12 cellular contexts compared by ENCODE assay signal in the genomic region with DNA sequence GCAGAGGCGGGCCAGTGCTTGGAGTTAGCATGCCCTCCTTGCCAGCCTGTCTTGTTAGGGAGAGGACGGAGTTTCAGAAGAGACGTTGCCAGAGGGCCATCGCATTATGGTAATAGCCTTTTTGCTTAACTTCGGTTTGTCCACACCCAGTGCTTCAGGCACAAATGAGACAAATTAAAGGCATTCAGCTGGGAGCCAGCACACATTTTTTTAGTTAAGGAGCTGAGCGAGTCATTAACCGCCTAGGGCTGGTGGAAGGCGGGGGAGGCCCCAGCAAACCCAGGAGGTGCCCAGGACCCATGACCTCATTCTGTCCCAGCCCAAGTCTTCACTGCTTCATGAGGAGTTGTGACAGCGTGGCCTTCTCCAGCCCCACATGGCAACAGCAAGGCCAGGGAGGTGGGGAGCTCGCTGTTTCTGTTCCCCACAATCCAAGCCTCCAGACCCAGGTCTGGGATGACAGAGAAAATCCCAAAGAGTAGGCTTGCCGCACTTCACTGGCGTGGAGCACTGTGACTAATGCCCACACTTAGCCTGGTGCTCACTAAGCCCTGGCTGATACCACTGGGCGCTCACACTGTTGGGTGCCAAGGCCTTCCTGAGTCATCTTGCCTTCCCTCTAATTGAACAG.
DNase-seq lines count a peak whose midpoint lies in the region; ATAC-seq, FAIRE-seq and TF ChIP-seq lines count a peak whose summit lies in the region.
"Had no signal": no experiment of that assay in that cellular context is flagged by ENCODE, and none has a peak within 500 bp of the region (broad histone marks: within the 10 kb centered on the region; RNA-seq: fewer than 3 reads in every experiment).

No MANE protein-coding gene starts in this region.

- peak overlapping the region; percentile 76 for H3K4me3 Mint-ChIP-seq in HFFc6
- H3K4me3 Mint-ChIP-seq in activated naive CD8-positive, alpha-beta T cell treated with anti-CD3 and anti-CD28 coated beads, Interleukin-2, amount 50 U/mL, for 24 hours = no peak overlapping the region
- H3K4me3 Mint-ChIP-seq: activated naive CD4-positive, alpha-beta T cell treated with anti-CD3 and anti-CD28 coated beads, Interleukin-2, amount 50 U/mL, for 24 hours had no signal

- TF ChIP-seq POLR2A in testis (IDR thresholded peaks at IDR 0.05) = no peak

- H3K27me3 Mint-ChIP-seq in HFFc6 (ENCODE audit: insufficient read depth) = peaks cover 6% of the 10 kb centered on the region; the same call in 1 of the 2 replicates
- peaks cover 20% of the 10 kb centered on the region for H3K27me3 Mint-ChIP-seq in activated naive CD8-positive, alpha-beta T cell treated with anti-CD3 and anti-CD28 coated beads, Interleukin-2, amount 50 U/mL, for 24 hours
- H3K27me3 Mint-ChIP-seq: activated naive CD4-positive, alpha-beta T cell treated with anti-CD3 and anti-CD28 coated beads, Interleukin-2, amount 50 U/mL, for 24 hours had no signal

- DNase-seq in ACHN (peak; percentile 57), HFFc6 (peak; percentile 86), left colon (peak in 1 of 2 donors; percentile 41), testis (no peak), D721Med (ENCODE audit: insufficient read length, low spot score) (no peak), medulla oblongata (ENCODE audit: extremely low spot score) (no peak), HAP-1 (ENCODE audit: low spot score in 2 of 2) (no peak)
- DNase-seq in activated naive CD8-positive, alpha-beta T cell treated with anti-CD3 and anti-CD28 coated beads, Interleukin-2, amount 50 U/mL, for 24 hours = peak; percentile 31
- DNase-seq: DMS 273 treated with DMSO at 0.1 percent for 48 hours had no signal

- peak; percentile 88 for ATAC-seq in activated naive CD8-positive, alpha-beta T cell treated with anti-CD3 and anti-CD28 coated beads, Interleukin-2, amount 50 U/mL, for 24 hours
- ATAC-seq in left colon = peak; percentile 62

- WGBS in testis, 2 donors = 85 to 94% methylated on average over 9 to 13 of the region's 13 CpGs

- intact Hi-C loops in left colon (cut with DNase I, micrococcal nuclease) = no loop called here
- intact Hi-C loops in testis (cut with DNase I; ENCODE audit: low total_unique reads) = no loop called here

- H3K36me3 Mint-ChIP-seq in HFFc6 (ENCODE audit: low read depth) = no peaks in the 10 kb centered on the region
- H3K36me3 Mint-ChIP-seq in activated naive CD8-positive, alpha-beta T cell treated with anti-CD3 and anti-CD28 coated beads, Interleukin-2, amount 50 U/mL, for 24 hours (ENCODE audit: low read depth) = no peaks in the 10 kb centered on the region
- H3K36me3 Mint-ChIP-seq: activated naive CD4-positive, alpha-beta T cell treated with anti-CD3 and anti-CD28 coated beads, Interleukin-2, amount 50 U/mL, for 24 hours had no signal

- H3K27me3 ChIP-seq in testis (no peaks in the 10 kb centered on the region), HAP-1 (ENCODE audit: low read depth) (no peaks in the 10 kb centered on the region)
- H3K27me3 ChIP-seq: heart left ventricle had no signal

- no peak overlapping the region for H3K27ac ChIP-seq in testis
- H3K27ac ChIP-seq: parathyroid adenoma had no signal

- H3K36me3 ChIP-seq in testis (ENCODE audit: low read depth, missing control alignments) (no peaks in the 10 kb centered on the region), HAP-1 (replicated peaks) (no peaks in the 10 kb centered on the region)
- H3K36me3 ChIP-seq: heart left ventricle had no signal

- H3K9me3 ChIP-seq in testis = no peaks in the 10 kb centered on the region
- no peaks in the 10 kb centered on the region for H3K9me3 ChIP-seq in HAP-1
- H3K9me3 ChIP-seq: heart left ventricle had no signal

- H3K4me1 Mint-ChIP-seq in HFFc6 (ENCODE audit: low read depth) = peaks cover 56% of the 10 kb centered on the region
- peaks cover 8% of the 10 kb centered on the region for H3K4me1 Mint-ChIP-seq in activated naive CD8-positive, alpha-beta T cell treated with anti-CD3 and anti-CD28 coated beads, Interleukin-2, amount 50 U/mL, for 24 hours
- H3K4me1 Mint-ChIP-seq: activated naive CD4-positive, alpha-beta T cell treated with anti-CD3 and anti-CD28 coated beads, Interleukin-2, amount 50 U/mL, for 24 hours had no signal

- no peak for TF ChIP-seq CTCF in HFFc6 (IDR thresholded peaks at IDR 0.05)
- TF ChIP-seq CTCF in testis (IDR thresholded peaks at IDR 0.05) = no peak
- TF ChIP-seq CTCF in D721Med (IDR thresholded peaks at IDR 0.05; ENCODE audit: insufficient read depth, missing control alignments) = no peak

- H3K4me3 ChIP-seq in testis (no peak overlapping the region), HAP-1 (no peak overlapping the region)
- H3K4me3 ChIP-seq: heart left ventricle had no signal

- no peak for FAIRE-seq in D721Med (lab: Jason Lieb, UNC)

- in situ Hi-C loops in ACHN (cut with HindIII; ENCODE audit: low pct_ligation_motif_present, low pct_unique_long_range_greater_than_20kb, low sequenced_read_pairs) (no loop called here), HAP-1 (cut with MboI; ENCODE audit: low sequenced_read_pairs) (no loop called here)

- H3K9me3 Mint-ChIP-seq in HFFc6 = no peaks in the 10 kb centered on the region
- H3K9me3 Mint-ChIP-seq in activated naive CD8-positive, alpha-beta T cell treated with anti-CD3 and anti-CD28 coated beads, Interleukin-2, amount 50 U/mL, for 24 hours = no peaks in the 10 kb centered on the region
- H3K9me3 Mint-ChIP-seq: activated naive CD4-positive, alpha-beta T cell treated with anti-CD3 and anti-CD28 coated beads, Interleukin-2, amount 50 U/mL, for 24 hours had no signal

- peak overlapping the region; percentile 93 for H3K27ac Mint-ChIP-seq in HFFc6
- no peak overlapping the region for H3K27ac Mint-ChIP-seq in activated naive CD8-positive, alpha-beta T cell treated with anti-CD3 and anti-CD28 coated beads, Interleukin-2, amount 50 U/mL, for 24 hours
- H3K27ac Mint-ChIP-seq: activated naive CD4-positive, alpha-beta T cell treated with anti-CD3 and anti-CD28 coated beads, Interleukin-2, amount 50 U/mL, for 24 hours had no signal

- H3K4me1 ChIP-seq in testis = peaks cover 5% of the 10 kb centered on the region
- no peaks in the 10 kb centered on the region for H3K4me1 ChIP-seq in HAP-1
- H3K4me1 ChIP-seq: parathyroid adenoma had no signal

Comparison
In these comparisons a context has a peak if more than half of its experiments do, and no peak if none do; other contexts are left out.
1. DNase-seq: peak in ACHN (single experiment), HFFc6 (single experiment) and activated naive CD8-positive, alpha-beta T cell treated with anti-CD3 and anti-CD28 coated beads, Interleukin-2, amount 50 U/mL, for 24 hours (single experiment); none in testis (single experiment), D721Med (single experiment), medulla oblongata (single experiment) and HAP-1 (0 of 2).